In genomic region chr12:88781909-88782308, GRCh38 we compare ENCODE assay signal across 28 cellular contexts.
DNase-seq lines count a peak whose midpoint lies in the region; ATAC-seq and TF ChIP-seq lines count a peak whose summit lies in the region.
"Had no signal": no experiment of that assay in that cellular context is flagged by ENCODE, and none has a peak within 500 bp of the region (broad histone marks: within the 10 kb centered on the region; RNA-seq: fewer than 3 reads in every experiment).

No MANE protein-coding gene starts in this region.

- ATAC-seq in GM18867 (IDR thresholded peaks at IDR 0.05; ENCODE audit: unreplicated experiment) (no peak), HG03039 (IDR thresholded peaks at IDR 0.05; ENCODE audit: unreplicated experiment) (no peak)
- ATAC-seq: naive thymus-derived CD4-positive, alpha-beta T cell; stimulated activated naive B cell treated with anti-CD40 and anti-IgM and Interleukin-4, amounts not matched to agents 10 μg/mL and 1 μg/mL and 100 μg/mL, for 72 hours had no signal

- no peaks in the 10 kb centered on the region for H3K9me3 ChIP-seq in A673 (ENCODE audit: low read depth, low read length, poor library complexity, severe bottlenecking)
- H3K9me3 ChIP-seq in spleen, result no peaks in the 10 kb centered on the region
- H3K9me3 ChIP-seq: adrenal gland; BLaER1 treated with 17β-estradiol and CSF1 and Interleukin-3, amounts not matched to agents 10 nM and 100 nM; Caco-2; left ventricle myocardium inferior had no signal

- intact Hi-C loops in A673 (cut with micrococcal nuclease; ENCODE audit: unreplicated experiment) (no loop called here), spleen (cut with DNase I; ENCODE audit: low total_unique reads) (no loop called here)

- peak; percentile 1 for DNase-seq in A673 (ENCODE audit: low spot score)
- peak; percentile 20 for DNase-seq in GM04504 (ENCODE audit: low read depth)
- peak; percentile 4 for DNase-seq in amniotic epithelial cell (ENCODE audit: low read depth)
- DNase-seq in fibroblast of mammary gland (ENCODE audit: low read depth), result peak; percentile 12
- no peak for DNase-seq in erythroblast (lab: John Stamatoyannopoulos, UW)
- no peak for DNase-seq in spleen
- DNase-seq: activated CD4-positive, CD25-positive, alpha-beta regulatory T cell treated with anti-CD3 and anti-CD28 coated beads, Interleukin-2, amount 50 U/mL, for 72 hours; activated CD8-positive, alpha-beta memory T cell treated with anti-CD3 and anti-CD28 coated beads for 24 hours; activated T-cell treated with anti-CD3 and anti-CD28 coated beads, Interleukin-2, amount 50 U/mL, for 24 hours; adrenal gland; Caco-2; cortex of kidney; DMS79; endodermal cell; H9; Kasumi-1; left ventricle myocardium inferior; naive thymus-derived CD4-positive, alpha-beta T cell; NCI-H1048; NCI-H2029; NCI-H446 treated with DMSO at 0.1 percent for 48 hours; nucleus accumbens; small intestine; stimulated activated CD4-positive, alpha-beta T cell treated with anti-CD3 and anti-CD28 coated beads, Interleukin-2, amount 100 ng/mL, for 24 hours; stimulated activated naive B cell treated with anti-CD40 and anti-IgM and Interleukin-4, amounts not matched to agents 10 μg/mL and 1 μg/mL and 100 μg/mL, for 72 hours had no signal

- no peak overlapping the region for H3K4me3 ChIP-seq in A673 (ENCODE audit: low read depth, low read length, poor library complexity, severe bottlenecking)
- H3K4me3 ChIP-seq in fibroblast of mammary gland (ENCODE audit: control insufficient read depth, low read depth, low read length), result no peak overlapping the region
- H3K4me3 ChIP-seq in spleen, result no peak overlapping the region
- H3K4me3 ChIP-seq: adrenal gland; BLaER1 treated with 17β-estradiol and CSF1 and Interleukin-3, amounts not matched to agents 10 nM and 100 nM; left ventricle myocardium inferior had no signal

- no peak overlapping the region for H3K27ac ChIP-seq in A673 (ENCODE audit: low read depth, low read length, poor library complexity, severe bottlenecking)
- H3K27ac ChIP-seq in spleen, result no peak overlapping the region
- H3K27ac ChIP-seq: adrenal gland; BLaER1 treated with 17β-estradiol and CSF1 and Interleukin-3, amounts not matched to agents 10 nM and 100 nM; left ventricle myocardium inferior had no signal

- H3K36me3 ChIP-seq in A673 (ENCODE audit: insufficient read depth, low read length, poor library complexity, severe bottlenecking) (no peaks in the 10 kb centered on the region), spleen (no peaks in the 10 kb centered on the region)
- H3K36me3 ChIP-seq: adrenal gland; BLaER1 treated with 17β-estradiol and CSF1 and Interleukin-3, amounts not matched to agents 10 nM and 100 nM; left ventricle myocardium inferior had no signal

- POLR2A ChIA-PET in A673 (lab: Charles Lee; ENCODE audit: low non-redundant PET), result no interaction called here

- CTCF ChIA-PET in A673 (lab: Charles Lee), result no interaction called here

- H3K27me3 ChIP-seq in A673 (replicated peaks; ENCODE audit: insufficient read depth, low read depth, low read length, poor library complexity), result no peaks in the 10 kb centered on the region
- no peaks in the 10 kb centered on the region for H3K27me3 ChIP-seq in spleen (replicated peaks in 1 of 7)
- H3K27me3 ChIP-seq: adrenal gland; BLaER1 treated with 17β-estradiol and CSF1 and Interleukin-3, amounts not matched to agents 10 nM and 100 nM had no signal

- TF ChIP-seq CTCF in A673 (conservative IDR thresholded peaks at IDR 0.05; ENCODE audit: low read depth, low read length) (no peak), fibroblast of mammary gland (conservative IDR thresholded peaks at IDR 0.05; ENCODE audit: control insufficient read depth, insufficient read depth, low read depth, low read length) (no peak), spleen (IDR thresholded peaks at IDR 0.05 in 8 of 11, conservative IDR thresholded peaks at IDR 0.05 in 3 of 11) (no peak)

- TF ChIP-seq POLR2A in erythroblast (IDR thresholded peaks at IDR 0.05; ENCODE audit: low read length) (no peak), spleen (IDR thresholded peaks at IDR 0.05) (no peak)

- H3K4me1 ChIP-seq in A673 (ENCODE audit: insufficient read depth, low read length, poor library complexity, severe bottlenecking) (no peaks in the 10 kb centered on the region), spleen (no peaks in the 10 kb centered on the region)
- H3K4me1 ChIP-seq: adrenal gland; BLaER1 treated with 17β-estradiol and CSF1 and Interleukin-3, amounts not matched to agents 10 nM and 100 nM; Caco-2; left ventricle myocardium inferior had no signal

- no TSS peak for BruUV-seq in A673 (replicated peaks; lab: Mats Ljungman, UMichigan)

Comparison
In these comparisons a context has a peak if more than half of its experiments do, and no peak if none do; other contexts are left out.
1. DNase-seq: peak in A673 (single experiment), GM04504 (single experiment), amniotic epithelial cell (single experiment) and fibroblast of mammary gland (single experiment); none in erythroblast (0 of 2) and spleen (single experiment).